Comparison of ENCODE assay signal across 9 cellular contexts in the genomic region with DNA sequence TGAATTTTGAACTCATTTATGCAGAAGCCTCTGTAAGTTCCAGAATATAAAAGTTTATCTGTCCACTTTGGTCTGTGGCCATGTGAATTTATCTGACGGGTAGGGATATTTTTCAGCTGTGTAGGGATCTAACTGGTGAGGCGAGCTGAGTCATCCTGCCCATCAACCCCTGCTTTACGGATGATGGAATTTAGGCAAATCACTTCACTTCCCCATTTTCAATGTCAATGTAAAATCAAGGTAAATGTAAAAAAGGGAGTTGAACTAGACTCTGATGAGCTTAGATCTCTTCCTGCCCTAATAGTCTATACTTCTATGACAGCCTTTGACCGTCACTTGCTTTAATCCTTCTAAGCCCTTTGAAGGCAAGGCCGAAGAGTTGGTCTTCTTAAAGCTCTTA. TPM values are rescaled to one million over a fixed set of nuclear protein-coding genes. Genes with fewer than 3 reads are reported as not detected.
DNase-seq lines count a peak whose midpoint lies in the region; ATAC-seq and FAIRE-seq lines count a peak whose summit lies in the region.
"Had no signal": no experiment of that assay in that cellular context is flagged by ENCODE, and none has a peak within 500 bp of the region (broad histone marks: within the 10 kb centered on the region; RNA-seq: fewer than 3 reads in every experiment).

No MANE protein-coding gene starts in this region.

- peaks cover 54% of the 10 kb centered on the region for H3K4me1 Mint-ChIP-seq in central memory CD8-positive, alpha-beta T cell

- FAIRE-seq in GM18507 (lab: Jason Lieb, UNC), result peak; percentile 85

- peak overlapping the region; percentile 71 for H3K27ac Mint-ChIP-seq in central memory CD8-positive, alpha-beta T cell (ENCODE audit: low read depth)

- H3K4me1 ChIP-seq in ACC112 (ENCODE audit: control insufficient read depth, insufficient read depth, low read length, unreplicated experiment), result no peaks in the 10 kb centered on the region

- no peak overlapping the region for H3K4me3 ChIP-seq in ACC112 (ENCODE audit: low read depth, low read length)

- peak overlapping the region; percentile 7 for H2AFZ ChIP-seq in ACC112 (ENCODE audit: low read length, unreplicated experiment)

- H3K4me3 Mint-ChIP-seq in central memory CD8-positive, alpha-beta T cell, result peak overlapping the region; percentile 99

- DNase-seq in GM18507 (ENCODE audit: extremely low spot score, insufficient read length, low read depth) (peak; percentile 42), NCI-H82 (lab: John Stamatoyannopoulos, UW) (peak; percentile 61), C1 segment of cervical spinal cord (lab: John Stamatoyannopoulos, UW) (no peak), cerebellum (ENCODE audit: low spot score) (no peak), UCSD-AML1 (lab: John Stamatoyannopoulos, UW; ENCODE audit: unreplicated experiment) (no peak)
- no peak for DNase-seq in central memory CD8-positive, alpha-beta T cell (ENCODE audit: low spot score in 2 of 2)
- DNase-seq: COR-L47 had no signal

- ATAC-seq in central memory CD8-positive, alpha-beta T cell (replicated peaks; ENCODE audit: extremely low read depth, poor library complexity, severe bottlenecking), result no peak
- ATAC-seq in GM19395 (IDR thresholded peaks at IDR 0.05; ENCODE audit: unreplicated experiment), result no peak

- peaks cover 23% of the 10 kb centered on the region for H3K36me3 Mint-ChIP-seq in central memory CD8-positive, alpha-beta T cell (ENCODE audit: insufficient read depth)

- no peaks in the 10 kb centered on the region for H3K36me3 ChIP-seq in ACC112 (ENCODE audit: insufficient read depth, low read length)

- no peaks in the 10 kb centered on the region for H3K27me3 Mint-ChIP-seq in central memory CD8-positive, alpha-beta T cell

- H3K27me3 ChIP-seq in ACC112 (ENCODE audit: insufficient read depth, low read length), result no peaks in the 10 kb centered on the region; the same call in 1 of the 2 replicates

- H3K9me3 Mint-ChIP-seq in central memory CD8-positive, alpha-beta T cell, result no peaks in the 10 kb centered on the region

- no peaks in the 10 kb centered on the region for H3K79me2 ChIP-seq in ACC112 (ENCODE audit: control insufficient read depth, insufficient read depth, low read length, unreplicated experiment)

- H3K27ac ChIP-seq in ACC112 (ENCODE audit: low read depth, low read length), result no peak overlapping the region

RNA-seq across cellular contexts. Expression of a gene that starts 2.6 kb away (rescaled TPM):
- 2.8 TPM for total RNA-seq in cerebellum

RNA-seq across cellular contexts. Expression of a gene that starts 2.9 kb away (rescaled TPM):
- 12.4 TPM for total RNA-seq in cerebellum

RNA-seq across cellular contexts. Expression of a gene that starts 40.5 kb away (rescaled TPM):
- 43.8 TPM for total RNA-seq in cerebellum

Comparison
In these comparisons a context has a peak if more than half of its experiments do, and no peak if none do; other contexts are left out.
1. DNase-seq: peak in GM18507 (single experiment) and NCI-H82 (single experiment); none in central memory CD8-positive, alpha-beta T cell (0 of 2), C1 segment of cervical spinal cord (0 of 14), cerebellum (single experiment) and UCSD-AML1 (single experiment).